20 cellular contexts compared by ENCODE assay signal in genomic region chr2:2161871-2162653, GRCh38.
"Had no signal": no experiment of that assay in that cellular context is flagged by ENCODE, and none has a peak within 500 bp of the region (broad histone marks: within the 10 kb centered on the region; RNA-seq: fewer than 3 reads in every experiment).

No MANE protein-coding gene starts in this region.

- H3K27me3 Mint-ChIP-seq: dendritic cell treated with granulocyte-macrophage colony-stimulating factor and Interleukin-4, amounts not matched to agents 40 ng/mL and 50 ng/mL, for 4 days; stimulated activated naive B cell treated with anti-CD40 and anti-IgM and Interleukin-4, amounts not matched to agents 10 μg/mL and 1 μg/mL and 100 μg/mL, for 72 hours; type B pancreatic cell had no signal

- DNase-seq: colonic mucosa; effector CD8-positive, alpha-beta T cell; endodermal cell; foreskin fibroblast; gastrocnemius medialis; left ventricle myocardium superior; lower lobe of right lung; naive thymus-derived CD8-positive, alpha-beta T cell; occipital lobe; ovary; psoas muscle; right cardiac atrium; sigmoid colon; stimulated activated CD4-positive, alpha-beta T cell treated with anti-CD3 and anti-CD28 coated beads, Interleukin-2, amount 100 ng/mL, for 24 hours; stimulated activated CD4-positive, alpha-beta T cell treated with anti-CD3 and anti-CD28 coated beads, Interleukin-4, amount 100 ng/mL, for 24 hours; stimulated activated naive B cell treated with anti-CD40 and anti-IgM and Interleukin-4, amounts not matched to agents 10 μg/mL and 1 μg/mL and 100 μg/mL, for 72 hours; stomach had no signal

- H3K27ac Mint-ChIP-seq: dendritic cell treated with granulocyte-macrophage colony-stimulating factor and Interleukin-4, amounts not matched to agents 40 ng/mL and 50 ng/mL, for 4 days; endodermal cell; naive thymus-derived CD8-positive, alpha-beta T cell; stimulated activated naive B cell treated with anti-CD40 and anti-IgM and Interleukin-4, amounts not matched to agents 10 μg/mL and 1 μg/mL and 100 μg/mL, for 72 hours; type B pancreatic cell had no signal

- H3K36me3 Mint-ChIP-seq: naive thymus-derived CD8-positive, alpha-beta T cell; stimulated activated naive B cell treated with anti-CD40 and anti-IgM and Interleukin-4, amounts not matched to agents 10 μg/mL and 1 μg/mL and 100 μg/mL, for 72 hours; type B pancreatic cell had no signal

- ATAC-seq: esophagus mucosa; gastrocnemius medialis; left ventricle myocardium superior; naive thymus-derived CD8-positive, alpha-beta T cell; psoas muscle; right cardiac atrium; stimulated activated naive B cell treated with anti-CD40 and anti-IgM and Interleukin-4, amounts not matched to agents 10 μg/mL and 1 μg/mL and 100 μg/mL, for 72 hours had no signal

- H3K9me3 Mint-ChIP-seq: type B pancreatic cell had no signal

- H3K4me3 Mint-ChIP-seq: dendritic cell treated with granulocyte-macrophage colony-stimulating factor and Interleukin-4, amounts not matched to agents 40 ng/mL and 50 ng/mL, for 4 days; endodermal cell; naive thymus-derived CD8-positive, alpha-beta T cell; stimulated activated naive B cell treated with anti-CD40 and anti-IgM and Interleukin-4, amounts not matched to agents 10 μg/mL and 1 μg/mL and 100 μg/mL, for 72 hours; type B pancreatic cell had no signal
